ENCODE assay signal across 1 cellular context in the genomic region with DNA sequence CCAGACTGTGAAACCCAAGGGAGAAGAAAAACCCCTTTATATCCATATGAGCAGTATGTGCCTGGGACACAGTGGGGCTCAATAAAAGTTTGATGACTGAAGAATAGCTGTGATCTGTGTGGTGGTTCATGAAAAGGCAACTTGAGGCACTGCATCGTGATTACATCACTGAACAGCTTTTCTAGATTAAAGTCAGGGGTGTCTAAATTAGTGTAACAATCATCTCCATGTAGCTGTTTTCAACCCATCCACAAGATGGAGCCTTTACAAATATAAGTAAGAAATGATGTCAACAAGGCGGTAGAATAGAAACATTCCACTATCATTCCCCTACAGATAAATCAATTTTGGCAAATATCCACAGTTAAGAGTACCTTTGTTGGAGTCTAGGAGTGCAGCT.
TF ChIP-seq lines count a peak whose summit lies in the region.

No MANE protein-coding gene starts in this region.

TF ChIP-seq in WTC11, 78 proteins besides CTCF, POLR2A, EP300 and RAD21 (continued from another document):
- TF ChIP-seq, protein P1, sequence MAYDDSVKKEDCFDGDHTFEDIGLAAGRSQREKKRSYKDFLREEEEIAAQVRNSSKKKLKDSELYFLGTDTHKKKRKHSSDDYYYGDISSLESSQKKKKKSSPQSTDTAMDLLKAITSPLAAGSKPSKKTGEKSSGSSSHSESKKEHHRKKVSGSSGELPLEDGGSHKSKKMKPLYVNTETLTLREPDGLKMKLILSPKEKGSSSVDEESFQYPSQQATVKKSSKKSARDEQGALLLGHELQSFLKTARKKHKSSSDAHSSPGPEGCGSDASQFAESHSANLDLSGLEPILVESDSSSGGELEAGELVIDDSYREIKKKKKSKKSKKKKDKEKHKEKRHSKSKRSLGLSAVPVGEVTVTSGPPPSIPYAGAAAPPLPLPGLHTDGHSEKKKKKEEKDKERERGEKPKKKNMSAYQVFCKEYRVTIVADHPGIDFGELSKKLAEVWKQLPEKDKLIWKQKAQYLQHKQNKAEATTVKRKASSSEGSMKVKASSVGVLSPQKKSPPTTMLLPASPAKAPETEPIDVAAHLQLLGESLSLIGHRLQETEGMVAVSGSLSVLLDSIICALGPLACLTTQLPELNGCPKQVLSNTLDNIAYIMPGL (CRISPR knock-in tag; IDR thresholded peaks at IDR 0.05) = no peak
- no peak for TF ChIP-seq ELF4 (CRISPR knock-in tag; IDR thresholded peaks at IDR 0.05; ENCODE audit: low read depth)
